ENCODE assay signal across 1 cellular context in genomic region chr12:122871851-122872785, GRCh38.
TF ChIP-seq lines count a peak whose summit lies in the region.

No MANE protein-coding gene starts in this region.

TF ChIP-seq in GM12878, 131 proteins besides CTCF, POLR2A, EP300 and RAD21 (continued from another document and continues in another):
- no peak for TF ChIP-seq CUX1 (IDR thresholded peaks at IDR 0.05; ENCODE audit: insufficient replicate concordance, low read depth, low read length)
- no peak for TF ChIP-seq CBFB (IDR thresholded peaks at IDR 0.05; ENCODE audit: low read depth)
- TF ChIP-seq TCF7 (IDR thresholded peaks at IDR 0.05; ENCODE audit: borderline replicate concordance): no peak
- TF ChIP-seq EGR1 (IDR thresholded peaks at IDR 0.05; ENCODE audit: borderline replicate concordance in 1 of 2, low read depth in 2 of 2, low read length in 2 of 2): peak in 1 of 2 experiments; percentile 23; a peak in 1 of 3 replicates
- peak; percentile 62; the same call in 1 of the 2 replicates for TF ChIP-seq IRF4 (IDR thresholded peaks at IDR 0.05; ENCODE audit: low read depth, low read length)
- TF ChIP-seq TBL1XR1 (IDR thresholded peaks at IDR 0.05; ENCODE audit: low read depth, low read length): no peak
- TF ChIP-seq TAF1 (IDR thresholded peaks at IDR 0.05; ENCODE audit: borderline replicate concordance, low read depth, low read length): no peak
- no peak for TF ChIP-seq RAD51 (IDR thresholded peaks at IDR 0.05)
- no peak for TF ChIP-seq SIN3A (IDR thresholded peaks at IDR 0.05; ENCODE audit: low read depth, low read length)
- no peak for TF ChIP-seq CEBPZ (IDR thresholded peaks at IDR 0.05; ENCODE audit: low read depth, low read length)
- no peak for TF ChIP-seq TARDBP (IDR thresholded peaks at IDR 0.05; ENCODE audit: borderline replicate concordance)
- no peak for TF ChIP-seq PAX5 (IDR thresholded peaks at IDR 0.05; ENCODE audit: borderline replicate concordance, low read depth, low read length)
- no peak for TF ChIP-seq KAT2A (conservative IDR thresholded peaks at IDR 0.05; ENCODE audit: control insufficient read depth, low read depth, low read length)
- no peak for TF ChIP-seq NFYA (IDR thresholded peaks at IDR 0.05; ENCODE audit: borderline replicate concordance, low read depth, low read length)
- TF ChIP-seq RELA (IDR thresholded peaks at IDR 0.05; ENCODE audit: borderline replicate concordance, partially characterized antibody): no peak
- no peak for TF ChIP-seq SKIL (IDR thresholded peaks at IDR 0.05; ENCODE audit: low read depth, poor library complexity, severe bottlenecking)
- no peak for TF ChIP-seq NR2C1 (IDR thresholded peaks at IDR 0.05)
- no peak for TF ChIP-seq SUPT20H (IDR thresholded peaks at IDR 0.05; ENCODE audit: borderline replicate concordance, control insufficient read depth, low read depth, low read length)
- no peak for TF ChIP-seq NKRF (conservative IDR thresholded peaks at IDR 0.05)
- no peak for TF ChIP-seq NR2C2 (IDR thresholded peaks at IDR 0.05; ENCODE audit: borderline replicate concordance, control insufficient read depth, insufficient read length, low read depth)
- TF ChIP-seq ZNF622 (IDR thresholded peaks at IDR 0.05): no peak
- no peak for TF ChIP-seq ZNF24 (IDR thresholded peaks at IDR 0.05)
- TF ChIP-seq EED (IDR thresholded peaks at IDR 0.05; ENCODE audit: low read depth): peak; percentile 81
- TF ChIP-seq SIX5 (IDR thresholded peaks at IDR 0.05; ENCODE audit: low read depth, low read length, severe bottlenecking): no peak
- TF ChIP-seq ASH2L (IDR thresholded peaks at IDR 0.05; ENCODE audit: borderline replicate concordance, low read depth): no peak
- TF ChIP-seq ZNF274 (IDR thresholded peaks at IDR 0.05; ENCODE audit: insufficient read depth, insufficient read length): no peak
- TF ChIP-seq RELB (IDR thresholded peaks at IDR 0.05; ENCODE audit: low read depth): peak; percentile 57
- no peak for TF ChIP-seq BMI1 (IDR thresholded peaks at IDR 0.05; ENCODE audit: borderline replicate concordance)
- TF ChIP-seq MEF2A (IDR thresholded peaks at IDR 0.05; ENCODE audit: insufficient read depth, low read depth, low read length): peak; percentile 57; the same call in 1 of the 2 replicates
- TF ChIP-seq IKZF1 (conservative IDR thresholded peaks at IDR 0.05): peak; percentile 62
- TF ChIP-seq CREM (IDR thresholded peaks at IDR 0.05; ENCODE audit: low read depth): peak; percentile 49; the same call in 1 of the 2 replicates
- TF ChIP-seq GATAD2B (conservative IDR thresholded peaks at IDR 0.05; ENCODE audit: low read depth): no peak
- TF ChIP-seq CHD4 (IDR thresholded peaks at IDR 0.05): no peak
- no peak for TF ChIP-seq BCLAF1 (IDR thresholded peaks at IDR 0.05)
- no peak for TF ChIP-seq FOXM1 (IDR thresholded peaks at IDR 0.05; ENCODE audit: low read depth, low read length)
- no peak for TF ChIP-seq WRNIP1 (IDR thresholded peaks at IDR 0.05; ENCODE audit: borderline replicate concordance, low read depth, low read length)
- no peak for TF ChIP-seq E4F1 (IDR thresholded peaks at IDR 0.05; ENCODE audit: borderline replicate concordance, partially characterized antibody)
- no peak; the same call in 1 of the 2 replicates for TF ChIP-seq ATF2 (IDR thresholded peaks at IDR 0.05; ENCODE audit: low read length)
- TF ChIP-seq ZSCAN29 (IDR thresholded peaks at IDR 0.05): no peak
- no peak for TF ChIP-seq SMC3 (IDR thresholded peaks at IDR 0.05; ENCODE audit: borderline replicate concordance, low read length)
